ENCODE assay signal across 19 cellular contexts in genomic region chr2:37550197-37550596, GRCh38.
DNase-seq lines count a peak whose midpoint lies in the region; ATAC-seq, FAIRE-seq and TF ChIP-seq lines count a peak whose summit lies in the region.
"Had no signal": no experiment of that assay in that cellular context is flagged by ENCODE, and none has a peak within 500 bp of the region (broad histone marks: within the 10 kb centered on the region; RNA-seq: fewer than 3 reads in every experiment).

No MANE protein-coding gene starts in this region.

- peak overlapping the region; percentile 4; the same call in 1 of the 2 replicates for H3K4me3 ChIP-seq in GM12878
- H3K4me3 ChIP-seq: breast epithelium, left ventricle myocardium inferior, psoas muscle, skin epidermis had no signal

- 73% methylated on average over 1 of the region's 1 CpG for whole genome bisulfite sequencing in GM12878 (ENCODE audit: insufficient coverage, insufficient replicate concordance, low lambda C conversion rate, missing lambda C conversion rate)

- no TSS peak for BruUV-seq in GM12878 (replicated peaks; lab: Mats Ljungman, UMichigan)

- ATAC-seq in GM18867 (IDR thresholded peaks at IDR 0.05; ENCODE audit: unreplicated experiment) (peak; percentile 42), GM21515 (IDR thresholded peaks at IDR 0.05; ENCODE audit: unreplicated experiment) (peak; percentile 32), HG03159 (IDR thresholded peaks at IDR 0.05; ENCODE audit: unreplicated experiment) (peak; percentile 27), GM12878 (peak; percentile 67), HG03045 (IDR thresholded peaks at IDR 0.05; ENCODE audit: unreplicated experiment) (no peak)
- ATAC-seq in naive thymus-derived CD8-positive, alpha-beta T cell: no peak
- ATAC-seq: psoas muscle had no signal

- H3K36me3 Mint-ChIP-seq in naive thymus-derived CD8-positive, alpha-beta T cell: no peaks in the 10 kb centered on the region

- no peaks in the 10 kb centered on the region for H3K27me3 ChIP-seq in GM12878 (replicated peaks in 1 of 2; ENCODE audit: control insufficient read depth in 2 of 2, insufficient read depth in 2 of 2, low read length in 1 of 2)
- H3K27me3 ChIP-seq: breast epithelium had no signal

- no peaks in the 10 kb centered on the region for H4K20me1 ChIP-seq in GM12878 (ENCODE audit: control insufficient read depth, insufficient read depth)

- no peaks in the 10 kb centered on the region for H3K79me2 ChIP-seq in GM12878 (ENCODE audit: control insufficient read depth, insufficient read depth, low read length)

- H2AFZ ChIP-seq in GM12878 (ENCODE audit: control insufficient read depth, low read depth, low read length): no peak overlapping the region

- H3K4me1 ChIP-seq in GM12878 (ENCODE audit: control insufficient read depth, insufficient read depth, low read length): peaks cover 33% of the 10 kb centered on the region
- H3K4me1 ChIP-seq: left ventricle myocardium inferior, psoas muscle had no signal

- no peak overlapping the region for H3K4me3 Mint-ChIP-seq in naive thymus-derived CD8-positive, alpha-beta T cell

- RAD21 ChIA-PET in GM12878 (lab: Charles Lee; ENCODE audit: unreplicated experiment): interaction anchor here (0.6 to 5.0 kb wide), 19 partner anchors 9 to 887 kb away, joined by 3 to 44 read pairs (median 4); no protein-coding TSS in a partner anchor

- POLR2A ChIA-PET in GM12878 (lab: Charles Lee): interaction anchor here (0.7 to 4.7 kb wide), 16 partner anchors 8 to 122 kb away, joined by 3 to 39 read pairs (median 4); no protein-coding TSS in a partner anchor
- POLR2A ChIA-PET in naive thymus-derived CD8-positive, alpha-beta T cell (lab: Charles Lee): no interaction called here

- TF ChIP-seq EP300 in GM12878 (IDR thresholded peaks at IDR 0.05; ENCODE audit: borderline replicate concordance in 1 of 2, control insufficient read depth in 1 of 2, low read depth in 2 of 2, low read length in 2 of 2): no peak

- intact Hi-C loops in GM12878 (cut with micrococcal nuclease; ENCODE audit: unreplicated experiment): no loop called here

- H3K9ac ChIP-seq in GM12878 (ENCODE audit: control insufficient read depth, insufficient read depth, low read length): peak overlapping the region; percentile 60

- no peaks in the 10 kb centered on the region for H3K36me3 ChIP-seq in GM12878 (ENCODE audit: control insufficient read depth in 2 of 2, insufficient read depth in 2 of 2, low read length in 1 of 2)
- H3K36me3 ChIP-seq: breast epithelium, left ventricle myocardium inferior had no signal

- SMC1A ChIA-PET in GM12878 (lab: Charles Lee; ENCODE audit: uncharacterized antibody, unreplicated experiment): interaction anchor here (0.6 to 14.3 kb wide), 25 partner anchors 7 to 194 kb away, joined by 3 to 246 read pairs (median 5); no protein-coding TSS in a partner anchor

- peak overlapping the region; percentile 58 for H3K4me2 ChIP-seq in GM12878 (ENCODE audit: control insufficient read depth, insufficient read depth)

- TF ChIP-seq POLR2A in GM12878 (IDR thresholded peaks at IDR 0.05; ENCODE audit: low read depth, low read length): no peak

- H3K9me3 ChIP-seq in GM12878 (replicated peaks; ENCODE audit: control insufficient read depth, insufficient read depth, low read length): peaks cover 20% of the 10 kb centered on the region
- H3K9me3 ChIP-seq: breast epithelium, left ventricle myocardium inferior, psoas muscle had no signal

- peak; percentile 36; the same call in 1 of the 2 replicates for TF ChIP-seq RAD21 in GM12878 (IDR thresholded peaks at IDR 0.05; ENCODE audit: insufficient read depth, low read depth, low read length)

- no peaks in the 10 kb centered on the region for H3K27me3 Mint-ChIP-seq in naive thymus-derived CD8-positive, alpha-beta T cell

- H3K27ac Mint-ChIP-seq in naive thymus-derived CD8-positive, alpha-beta T cell: peak overlapping the region in 1 of 10 donors; percentile 45
- H3K27ac Mint-ChIP-seq: activated T-helper 2 cell treated with anti-CD3 and anti-CD28 coated beads, Interferon-gamma antibody, Interleukin-2, Interleukin-4, amounts not matched to agents 10 μg/mL and 5 μg/mL and 100 μg/mL, durations not matched to agents 14 hours and 24 hours and 36 hours had no signal

- H3K27ac ChIP-seq in GM12878 (ENCODE audit: control insufficient read depth, insufficient read depth): peak overlapping the region; percentile 95
- H3K27ac ChIP-seq: breast epithelium, left ventricle myocardium inferior, psoas muscle, skin epidermis had no signal

- no peaks in the 10 kb centered on the region for H3K9me3 Mint-ChIP-seq in naive thymus-derived CD8-positive, alpha-beta T cell
- H3K9me3 Mint-ChIP-seq: activated T-helper 2 cell treated with anti-CD3 and anti-CD28 coated beads, Interferon-gamma antibody, Interleukin-2, Interleukin-4, amounts not matched to agents 10 μg/mL and 5 μg/mL and 100 μg/mL, durations not matched to agents 14 hours and 24 hours and 36 hours had no signal

- FAIRE-seq in GM12878 (lab: Jason Lieb, UNC): no peak

- no peak for DNase-seq in GM12878 (ENCODE audit: low read depth, low spot score)
- no peak for DNase-seq in NCI-H2081 treated with DMSO at 0.1 percent for 48 hours (lab: John Stamatoyannopoulos, UW)
- DNase-seq in naive thymus-derived CD8-positive, alpha-beta T cell: no peak
- DNase-seq in cerebellar nuclear complex (lab: John Stamatoyannopoulos, UW): no peak
- DNase-seq: HCEC 1CT; head of caudate nucleus; left ventricle myocardium inferior; NCI-H1694; NCI-H226; psoas muscle; stimulated activated CD4-positive, alpha-beta T cell treated with anti-CD3 and anti-CD28 coated beads, Interleukin-4, amount 100 ng/mL, for 1 hour; T1000 had no signal

- in situ Hi-C loops in GM12878 (cut with MboI): no loop called here

- CTCF ChIA-PET in GM12878 (lab: Yijun Ruan, JAX): interaction anchor here (0.7 to 6.1 kb wide), 12 partner anchors 8 to 282 kb away, joined by 3 to 35 read pairs (median 6); no protein-coding TSS in a partner anchor

- no peak for TF ChIP-seq CTCF in GM12878 (IDR thresholded peaks at IDR 0.05 in 2 of 3, conservative IDR thresholded peaks at IDR 0.05 in 1 of 3; ENCODE audit: control insufficient read depth in 2 of 3, extremely low read depth in 1 of 3, insufficient read depth in 1 of 3, low read depth in 3 of 3, low read length in 3 of 3)

- H3K4me1 Mint-ChIP-seq in naive thymus-derived CD8-positive, alpha-beta T cell: peaks cover 6 to 20% (median 12%) of the 10 kb centered on the region in 4 donors

TF ChIP-seq in GM12878, 131 proteins besides CTCF, POLR2A, EP300 and RAD21 (continues in another document):
- TF ChIP-seq MEF2A (IDR thresholded peaks at IDR 0.05; ENCODE audit: insufficient read depth, low read depth, low read length): 0 out of 2 replicates have a peak, but pooled peaks have one; percentile 47
- 0 out of 2 replicates have a peak, but pooled peaks have one; percentile 22 for TF ChIP-seq MLLT1 (IDR thresholded peaks at IDR 0.05)
- TF ChIP-seq BCL3 (IDR thresholded peaks at IDR 0.05; ENCODE audit: borderline replicate concordance, insufficient read depth, low read depth, low read length, poor library complexity, severe bottlenecking): peak; percentile 56
- peak; percentile 33; the same call in 1 of the 2 replicates for TF ChIP-seq RELB (IDR thresholded peaks at IDR 0.05; ENCODE audit: low read depth)
- TF ChIP-seq IKZF2 (IDR thresholded peaks at IDR 0.05): peak; percentile 50 to 67; a peak in 3 of 4 replicates
- TF ChIP-seq IKZF1 (conservative IDR thresholded peaks at IDR 0.05): peak; percentile 61; the same call in 1 of the 2 replicates
- no peak for TF ChIP-seq ZNF24 (IDR thresholded peaks at IDR 0.05)
- TF ChIP-seq ZZZ3 (IDR thresholded peaks at IDR 0.05; ENCODE audit: control insufficient read depth, insufficient read length, low read depth): no peak
- TF ChIP-seq JUNB (IDR thresholded peaks at IDR 0.05): 0 out of 2 replicates have a peak, but pooled peaks have one; percentile 10
- no peak for TF ChIP-seq CHD1 (IDR thresholded peaks at IDR 0.05; ENCODE audit: low read depth, low read length)
- 0 out of 2 replicates have a peak, but pooled peaks have one; percentile 40 for TF ChIP-seq ZNF217 (IDR thresholded peaks at IDR 0.05)
- TF ChIP-seq SPI1 (IDR thresholded peaks at IDR 0.05; ENCODE audit: borderline replicate concordance, insufficient read depth, low read depth, low read length): peak; percentile 82
- 0 out of 2 replicates have a peak, but pooled peaks have one; percentile 13 for TF ChIP-seq MTA2 (IDR thresholded peaks at IDR 0.05; ENCODE audit: low read depth)

Comparison
In these comparisons a context has a peak if more than half of its experiments do, and no peak if none do; other contexts are left out.
1. ATAC-seq: peak in GM18867 (single experiment), GM21515 (single experiment), HG03159 (single experiment) and GM12878 (single experiment); none in HG03045 (single experiment) and naive thymus-derived CD8-positive, alpha-beta T cell (0 of 2).